In the genomic region with DNA sequence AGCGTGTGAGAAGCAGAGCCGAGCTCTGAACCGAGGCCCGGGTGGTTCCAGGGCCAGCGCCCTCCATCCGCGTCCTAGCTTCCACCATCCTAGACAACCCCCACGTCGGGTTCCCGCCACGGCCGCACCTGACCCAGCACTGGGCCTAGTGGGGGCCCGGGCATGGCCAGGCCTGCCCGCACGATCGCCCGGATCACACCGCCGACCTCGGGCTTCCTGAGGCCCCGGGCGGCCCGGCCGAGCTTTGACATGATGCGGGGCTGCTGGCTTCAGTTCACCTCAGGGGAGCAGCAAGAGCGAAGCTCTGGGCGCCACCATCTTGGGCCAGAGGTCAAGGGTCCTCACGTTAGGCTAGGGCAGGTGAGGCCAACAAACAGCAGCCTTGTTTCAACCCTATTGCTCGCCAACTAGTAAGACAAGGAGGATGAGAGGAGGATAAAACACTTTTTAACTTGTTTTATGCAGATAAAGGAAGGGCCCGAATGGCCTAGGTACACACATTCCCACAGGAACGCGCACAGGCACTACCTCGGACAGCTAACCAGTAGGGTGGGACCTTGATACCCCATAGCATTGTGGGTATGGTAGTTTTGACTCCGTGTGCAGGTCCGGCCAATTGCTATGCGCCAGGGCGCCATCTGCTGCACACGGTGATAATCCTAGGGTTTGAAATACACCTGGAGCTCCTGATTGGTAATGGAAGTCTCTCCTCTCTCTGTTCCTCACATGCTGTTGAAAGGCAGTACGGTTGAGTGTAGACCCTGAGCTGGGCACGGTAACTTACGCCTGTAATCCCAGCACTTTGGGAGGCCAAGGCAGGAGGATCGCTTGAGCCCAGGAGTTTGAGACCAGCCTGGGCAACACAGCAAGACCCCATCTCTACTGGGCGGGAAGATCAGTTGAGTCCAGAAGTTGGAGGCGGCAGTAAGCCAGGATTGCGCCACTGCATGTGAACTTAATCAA, we compare ENCODE assay signal across 8 cellular contexts. TPM values are rescaled to one million over a fixed set of nuclear protein-coding genes. Genes with fewer than 3 reads are reported as not detected.
DNase-seq lines count a peak whose midpoint lies in the region; ATAC-seq and TF ChIP-seq lines count a peak whose summit lies in the region.

A gene (minus strand): TSS at position 345 of the 963 bp plus-strand sequence. CDS start 94 bp downstream, at position 251.

- H3K4me3 Mint-ChIP-seq in glutamatergic neuron (ENCODE audit: unreplicated experiment) (peak within 1 kb of the TSS; percentile 91), osteocyte (ENCODE audit: unreplicated experiment) (peak within 1 kb of the TSS; percentile 89)

- H3K4me1 Mint-ChIP-seq in glutamatergic neuron (ENCODE audit: low read depth, unreplicated experiment) = peaks cover 2% of the 10 kb centered on the region
- H3K4me1 Mint-ChIP-seq in osteocyte (ENCODE audit: unreplicated experiment) = peaks cover 10% of the 10 kb centered on the region

- TF ChIP-seq CTCF in GM10248 (IDR thresholded peaks at IDR 0.05; ENCODE audit: control extremely low read depth, extremely low read depth, low read depth, missing control alignments) (peak; percentile 74), glutamatergic neuron (IDR thresholded peaks at IDR 0.05; ENCODE audit: partially characterized antibody, unreplicated experiment) (peak; percentile 13), osteocyte (IDR thresholded peaks at IDR 0.05) (peak; percentile 73), thyroid gland (IDR thresholded peaks at IDR 0.05) (peak in 5 of 6 experiments; percentile 34 to 70 (median 57))

- WGBS in thyroid gland, 2 donors = 12 to 13% methylated on average over 25 to 27 of the region's 45 CpGs

- no peaks in the 10 kb centered on the region for H3K27me3 ChIP-seq in thyroid gland

- peaks cover 8 to 15% of the 10 kb centered on the region in 2 donors for H3K36me3 Mint-ChIP-seq in activated naive CD4-positive, alpha-beta T cell treated with anti-CD3 and anti-CD28 coated beads, Interleukin-2, amount 50 U/mL, for 72 hours
- H3K36me3 Mint-ChIP-seq in glutamatergic neuron (ENCODE audit: unreplicated experiment) (peaks cover 7% of the 10 kb centered on the region), osteocyte (ENCODE audit: unreplicated experiment) (peaks cover 18% of the 10 kb centered on the region)

- no peak for TF ChIP-seq POLR2A in thyroid gland (IDR thresholded peaks at IDR 0.05)

- ATAC-seq in HG02571 (IDR thresholded peaks at IDR 0.05; ENCODE audit: unreplicated experiment) (peak; percentile 95), SK-N-SH treated with all-trans-retinoic acid at 6 μM for 48 hours (peak; percentile 97)
- peak; percentile 98 to 99 for ATAC-seq in activated naive CD4-positive, alpha-beta T cell treated with anti-CD3 and anti-CD28 coated beads, Interleukin-2, amount 50 U/mL, for 72 hours

- H3K27ac Mint-ChIP-seq in activated naive CD4-positive, alpha-beta T cell treated with anti-CD3 and anti-CD28 coated beads, Interleukin-2, amount 50 U/mL, for 72 hours = peak within 1 kb of the TSS; percentile 90 to 99
- peak within 1 kb of the TSS; percentile 99 for H3K27ac Mint-ChIP-seq in glutamatergic neuron (ENCODE audit: unreplicated experiment)
- peak within 1 kb of the TSS; percentile 95 for H3K27ac Mint-ChIP-seq in osteocyte (ENCODE audit: unreplicated experiment)

- intact Hi-C loops in thyroid gland (cut with DNase I) = no loop called here

- H3K27ac ChIP-seq in thyroid gland = peak within 1 kb of the TSS; percentile 56 to 87 (median 83)

- H3K27me3 Mint-ChIP-seq in glutamatergic neuron (ENCODE audit: unreplicated experiment) (no peaks in the 10 kb centered on the region), osteocyte (ENCODE audit: unreplicated experiment) (peaks cover 4% of the 10 kb centered on the region)

- POLR2A ChIA-PET in GM10248 (lab: Yijun Ruan, JAX) = interaction anchor here (0.5 to 1.0 kb wide), 2 partner anchors 215 to 1649 kb away, joined by 3 to 6 read pairs; no protein-coding TSS in a partner anchor

- CTCF ChIA-PET in GM10248 (lab: Yijun Ruan, JAX) = interaction anchor here (0.7 to 3.7 kb wide), 40 partner anchors 8 to 523 kb away, joined by 3 to 28 read pairs (median 5); a partner anchor contains a TSS

- peaks cover 6 to 13% of the 10 kb centered on the region in 2 donors for H3K36me3 ChIP-seq in thyroid gland

- peaks cover 4 to 7% of the 10 kb centered on the region in 2 donors for H3K4me1 ChIP-seq in thyroid gland

- no peaks in the 10 kb centered on the region for H3K9me3 ChIP-seq in thyroid gland

- peak within 1 kb of the TSS; percentile 41 to 86 (median 86) for H3K4me3 ChIP-seq in thyroid gland (replicated peaks in 1 of 3)

- H3K9me3 Mint-ChIP-seq in activated naive CD4-positive, alpha-beta T cell treated with anti-CD3 and anti-CD28 coated beads, Interleukin-2, amount 50 U/mL, for 72 hours = peaks cover 8 to 9% of the 10 kb centered on the region in 2 donors
- peaks cover 13% of the 10 kb centered on the region for H3K9me3 Mint-ChIP-seq in glutamatergic neuron (ENCODE audit: unreplicated experiment)
- peaks cover 9% of the 10 kb centered on the region for H3K9me3 Mint-ChIP-seq in osteocyte (ENCODE audit: unreplicated experiment)

- peak; percentile 96 for DNase-seq in GM10248 (ENCODE audit: extremely low spot score)
- DNase-seq in NCI-H1048 (lab: John Stamatoyannopoulos, UW) = peak; percentile 78
- peak; percentile 88 to 90 for DNase-seq in activated naive CD4-positive, alpha-beta T cell treated with anti-CD3 and anti-CD28 coated beads, Interleukin-2, amount 50 U/mL, for 72 hours (ENCODE audit: low spot score in 2 of 2)
- peak; percentile 85 for DNase-seq in glutamatergic neuron
- DNase-seq in osteocyte (ENCODE audit: extremely low spot score, unreplicated experiment) = peak; percentile 93
- DNase-seq in thyroid gland = peak; percentile 87 to 91

TF ChIP-seq in SK-N-SH treated with all-trans-retinoic acid at 6 μM for 48 hours, 23 proteins besides CTCF, POLR2A, EP300 and RAD21:
- TF ChIP-seq RARB (CRISPR knock-in tag; IDR thresholded peaks at IDR 0.05) (no peak), SNAI2 (CRISPR knock-in tag; IDR thresholded peaks at IDR 0.05) (no peak; the same call in 1 of the 2 replicates)
- TF ChIP-seq, protein P1, sequence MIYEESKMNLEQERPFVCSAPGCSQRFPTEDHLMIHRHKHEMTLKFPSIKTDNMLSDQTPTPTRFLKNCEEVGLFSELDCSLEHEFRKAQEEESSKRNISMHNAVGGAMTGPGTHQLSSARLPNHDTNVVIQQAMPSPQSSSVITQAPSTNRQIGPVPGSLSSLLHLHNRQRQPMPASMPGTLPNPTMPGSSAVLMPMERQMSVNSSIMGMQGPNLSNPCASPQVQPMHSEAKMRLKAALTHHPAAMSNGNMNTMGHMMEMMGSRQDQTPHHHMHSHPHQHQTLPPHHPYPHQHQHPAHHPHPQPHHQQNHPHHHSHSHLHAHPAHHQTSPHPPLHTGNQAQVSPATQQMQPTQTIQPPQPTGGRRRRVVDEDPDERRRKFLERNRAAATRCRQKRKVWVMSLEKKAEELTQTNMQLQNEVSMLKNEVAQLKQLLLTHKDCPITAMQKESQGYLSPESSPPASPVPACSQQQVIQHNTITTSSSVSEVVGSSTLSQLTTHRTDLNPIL (CRISPR knock-in tag; IDR thresholded peaks at IDR 0.05; ENCODE audit: low read depth) = no peak

RNA-seq across cellular contexts. Expression of the gene that starts here (rescaled TPM):
- 100 to 1,000 TPM in 1 of 2 donors, 10 to 100 TPM in 1; 81.9 to 131 TPM for total RNA-seq in activated naive CD4-positive, alpha-beta T cell treated with anti-CD3 and anti-CD28 coated beads, Interleukin-2, amount 50 U/mL, for 72 hours
- total RNA-seq in glutamatergic neuron (ENCODE audit: unreplicated experiment) (27.5 TPM), osteocyte (42.1 and 45.4 TPM in 2 replicates), thyroid gland (10 to 100 TPM; 35.5 to 58.3 (median 39.7) TPM)

Comparison
In these comparisons a context has a peak if more than half of its experiments do, and no peak if none do; other contexts are left out.
1. Peak in every context shown above with its lines: DNase-seq, ATAC-seq, H3K4me3 ChIP-seq and H3K27ac ChIP-seq.
2. CTCF ChIP-seq: peak in every context shown above with its lines; median percentile 74 in GM10248; 73 in osteocyte; 57 in thyroid gland; 13 in glutamatergic neuron.